In the genomic region with DNA sequence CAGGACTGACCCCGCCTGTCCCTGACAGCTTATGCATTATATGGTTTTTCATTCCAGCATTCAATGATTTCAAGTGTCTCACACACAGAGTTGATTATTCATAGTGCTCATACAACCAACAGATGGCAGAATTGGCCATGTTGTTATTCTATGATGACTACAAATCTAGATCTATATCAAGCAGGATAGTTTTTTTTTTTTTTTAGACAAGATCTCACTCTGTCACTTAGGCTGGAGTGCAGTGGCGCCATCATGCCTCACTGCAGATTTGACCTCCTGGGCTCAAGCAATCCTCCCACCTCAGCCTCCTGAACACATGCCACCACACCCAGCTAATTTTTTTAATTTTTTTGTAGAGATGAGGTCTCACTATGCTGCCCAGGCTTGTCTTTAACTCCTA, we compare ENCODE assay signal across 8 cellular contexts. TPM values are rescaled to one million over a fixed set of nuclear protein-coding genes. Genes with fewer than 3 reads are reported as not detected.
A peak's percentile ranks its signal among the peaks of the same experiment; 100 is the strongest.
DNase-seq lines count a peak whose midpoint lies in the region; ATAC-seq, FAIRE-seq and TF ChIP-seq lines count a peak whose summit lies in the region.

No MANE protein-coding gene starts in this region.

- in situ Hi-C loops in KBM-7 (cut with MboI; ENCODE audit: low pct_unique_long_range_greater_than_20kb, low sequenced_read_pairs) = no loop called here

- H3K4me3 ChIP-seq in fibroblast of villous mesenchyme (ENCODE audit: low read depth, low read length) = no peak overlapping the region

- TF ChIP-seq CTCF in fibroblast of villous mesenchyme (IDR thresholded peaks at IDR 0.05; ENCODE audit: insufficient read depth, low read depth, low read length) = peak; percentile 36

- no peak for FAIRE-seq in urothelium cell line (lab: Jason Lieb, UNC)

- DNase-seq in activated CD4-positive, CD25-positive, alpha-beta regulatory T cell treated with anti-CD3 and anti-CD28 coated beads, Interleukin-2, amount 50 U/mL, for 72 hours = no peak
- peak; percentile 70 for DNase-seq in KBM-7
- peak; percentile 45 for DNase-seq in fibroblast of villous mesenchyme (ENCODE audit: low read depth)
- DNase-seq in urothelium cell line (ENCODE audit: low spot score) = peak; percentile 43
- DNase-seq in DMS114 treated with DMSO at 0.1 percent for 48 hours (lab: John Stamatoyannopoulos, UW; ENCODE audit: unreplicated experiment) = no peak

- ATAC-seq in activated CD4-positive, CD25-positive, alpha-beta regulatory T cell treated with anti-CD3 and anti-CD28 coated beads, Interleukin-2, amount 50 U/mL, for 24 hours = peak; percentile 56 to 57
- peak; percentile 97 for ATAC-seq in SK-N-SH treated with all-trans-retinoic acid at 6 μM for 48 hours
- no peak for ATAC-seq in HG03095 (IDR thresholded peaks at IDR 0.05; ENCODE audit: unreplicated experiment)

TF ChIP-seq in SK-N-SH treated with all-trans-retinoic acid at 6 μM for 48 hours, 23 proteins besides CTCF, POLR2A, EP300 and RAD21:
- no peak for TF ChIP-seq CSDC2 (CRISPR knock-in tag; IDR thresholded peaks at IDR 0.05)

RNA-seq across cellular contexts. Expression of gene LRRC8D, which starts 40.1 kb away (rescaled TPM):
- total RNA-seq in fibroblast of villous mesenchyme = 26.7 and 58.7 TPM in 2 replicates

Comparison
In these comparisons a context has a peak if more than half of its experiments do, and no peak if none do; other contexts are left out.
1. DNase-seq: peak in KBM-7 (single experiment), fibroblast of villous mesenchyme (single experiment) and urothelium cell line (single experiment); none in activated CD4-positive, CD25-positive, alpha-beta regulatory T cell treated with anti-CD3 and anti-CD28 coated beads, Interleukin-2, amount 50 U/mL, for 72 hours (single experiment) and DMS114 treated with DMSO at 0.1 percent for 48 hours (single experiment).